In the genomic region with DNA sequence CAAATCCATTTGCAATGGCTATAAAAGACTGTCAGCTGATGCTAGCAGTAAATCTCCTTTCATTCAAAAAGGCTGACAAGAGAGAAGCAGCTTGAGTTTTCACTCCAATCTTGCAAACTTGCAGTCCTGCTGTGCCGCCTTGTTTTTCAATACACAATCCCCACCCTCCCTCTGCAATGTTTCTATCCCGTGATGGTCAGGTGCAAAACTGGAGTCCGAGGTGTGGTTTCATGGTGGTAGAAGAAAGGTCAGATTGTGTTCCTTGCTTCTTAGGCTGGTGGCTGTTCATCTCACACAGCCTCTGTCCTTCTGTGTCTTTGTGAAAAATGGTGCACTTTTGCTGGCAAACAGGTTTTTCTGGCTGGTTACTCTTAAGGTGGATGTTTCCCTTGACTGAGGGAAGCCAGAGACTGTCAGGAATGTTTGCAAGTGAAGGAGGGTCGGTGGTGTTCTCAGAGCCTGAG, we compare ENCODE assay signal across 1 cellular context.
TF ChIP-seq lines count a peak whose summit lies in the region.

No MANE protein-coding gene starts in this region.

TF ChIP-seq in HepG2, 621 proteins besides CTCF, POLR2A, EP300 and RAD21 (continued from another document):
- TF ChIP-seq ZBTB4 (CRISPR knock-in tag; IDR thresholded peaks at IDR 0.05; ENCODE audit: borderline replicate concordance) (no peak), ZNF430 (CRISPR knock-in tag; IDR thresholded peaks at IDR 0.05) (no peak), ZNF383 (CRISPR knock-in tag; IDR thresholded peaks at IDR 0.05; ENCODE audit: borderline replicate concordance) (no peak), FOXC1 (CRISPR knock-in tag; IDR thresholded peaks at IDR 0.05; ENCODE audit: borderline replicate concordance) (no peak), SIN3B (IDR thresholded peaks at IDR 0.05; ENCODE audit: low read length) (no peak), PHF5A (CRISPR knock-in tag; IDR thresholded peaks at IDR 0.05; ENCODE audit: low read depth, unreplicated experiment) (no peak), ZNF850 (CRISPR knock-in tag; conservative IDR thresholded peaks at IDR 0.05) (no peak), TBX2 (CRISPR knock-in tag; IDR thresholded peaks at IDR 0.05; ENCODE audit: borderline replicate concordance) (no peak), ZKSCAN5 (CRISPR knock-in tag; IDR thresholded peaks at IDR 0.05) (no peak), MTA1 (CRISPR knock-in tag; IDR thresholded peaks at IDR 0.05; ENCODE audit: borderline replicate concordance) (no peak), FOXK2 (IDR thresholded peaks at IDR 0.05) (no peak)
- TF ChIP-seq, protein P1, sequence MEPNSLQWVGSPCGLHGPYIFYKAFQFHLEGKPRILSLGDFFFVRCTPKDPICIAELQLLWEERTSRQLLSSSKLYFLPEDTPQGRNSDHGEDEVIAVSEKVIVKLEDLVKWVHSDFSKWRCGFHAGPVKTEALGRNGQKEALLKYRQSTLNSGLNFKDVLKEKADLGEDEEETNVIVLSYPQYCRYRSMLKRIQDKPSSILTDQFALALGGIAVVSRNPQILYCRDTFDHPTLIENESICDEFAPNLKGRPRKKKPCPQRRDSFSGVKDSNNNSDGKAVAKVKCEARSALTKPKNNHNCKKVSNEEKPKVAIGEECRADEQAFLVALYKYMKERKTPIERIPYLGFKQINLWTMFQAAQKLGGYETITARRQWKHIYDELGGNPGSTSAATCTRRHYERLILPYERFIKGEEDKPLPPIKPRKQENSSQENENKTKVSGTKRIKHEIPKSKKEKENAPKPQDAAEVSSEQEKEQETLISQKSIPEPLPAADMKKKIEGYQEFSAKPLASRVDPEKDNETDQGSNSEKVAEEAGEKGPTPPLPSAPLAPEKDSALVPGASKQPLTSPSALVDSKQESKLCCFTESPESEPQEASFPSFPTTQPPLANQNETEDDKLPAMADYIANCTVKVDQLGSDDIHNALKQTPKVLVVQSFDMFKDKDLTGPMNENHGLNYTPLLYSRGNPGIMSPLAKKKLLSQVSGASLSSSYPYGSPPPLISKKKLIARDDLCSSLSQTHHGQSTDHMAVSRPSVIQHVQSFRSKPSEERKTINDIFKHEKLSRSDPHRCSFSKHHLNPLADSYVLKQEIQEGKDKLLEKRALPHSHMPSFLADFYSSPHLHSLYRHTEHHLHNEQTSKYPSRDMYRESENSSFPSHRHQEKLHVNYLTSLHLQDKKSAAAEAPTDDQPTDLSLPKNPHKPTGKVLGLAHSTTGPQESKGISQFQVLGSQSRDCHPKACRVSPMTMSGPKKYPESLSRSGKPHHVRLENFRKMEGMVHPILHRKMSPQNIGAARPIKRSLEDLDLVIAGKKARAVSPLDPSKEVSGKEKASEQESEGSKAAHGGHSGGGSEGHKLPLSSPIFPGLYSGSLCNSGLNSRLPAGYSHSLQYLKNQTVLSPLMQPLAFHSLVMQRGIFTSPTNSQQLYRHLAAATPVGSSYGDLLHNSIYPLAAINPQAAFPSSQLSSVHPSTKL (CRISPR knock-in tag; IDR thresholded peaks at IDR 0.05) = no peak
